8 cellular contexts compared by ENCODE assay signal in genomic region chr12:6376079-6376941, GRCh38. TPM values are rescaled to one million over a fixed set of nuclear protein-coding genes. Genes with fewer than 3 reads are reported as not detected.
DNase-seq lines count a peak whose midpoint lies in the region; ATAC-seq, FAIRE-seq and TF ChIP-seq lines count a peak whose summit lies in the region.

No MANE protein-coding gene starts in this region.

- H3K27me3 Mint-ChIP-seq in CD8-positive, alpha-beta memory T cell, result peaks cover 6 to 10% of the 10 kb centered on the region in 2 donors

- POLR2A ChIA-PET in CD8-positive, alpha-beta memory T cell (lab: Charles Lee), result no interaction called here
- POLR2A ChIA-PET in K562 (lab: Yijun Ruan, JAX), result no interaction called here

- H3K9me3 Mint-ChIP-seq in CD8-positive, alpha-beta memory T cell, result no peaks in the 10 kb centered on the region

- CTCF ChIA-PET in CD8-positive, alpha-beta memory T cell (lab: Charles Lee), result interaction anchor here (1.8 kb wide), 1 partner anchor 9 kb away, joined by 6 read pairs; no protein-coding TSS in a partner anchor
- CTCF ChIA-PET in K562 (lab: Yijun Ruan, JAX; ENCODE audit: low intra/inter-chr PET ratio), result interaction anchor here (0.6 kb wide), 1 partner anchor 41 kb away, joined by 3 read pairs; no protein-coding TSS in a partner anchor

- TF ChIP-seq RAD21 in K562 (CRISPR knock-in tag; conservative IDR thresholded peaks at IDR 0.05 in 1 of 2, IDR thresholded peaks at IDR 0.05 in 1 of 2), result 0 out of 4 replicates have a peak, but pooled peaks of 1 of the 2 experiments have one; percentile 22

- H3K4me1 ChIP-seq in CD8-positive, alpha-beta memory T cell (ENCODE audit: insufficient read depth, low read length), result peaks cover 20% of the 10 kb centered on the region
- H3K4me1 ChIP-seq in K562 (replicated peaks in 1 of 2; ENCODE audit: control insufficient read depth in 2 of 2, insufficient read depth in 2 of 2, low read length in 2 of 2) (peaks cover 18 to 31% of the 10 kb centered on the region in 2 experiments; a peak in 4 of 5 replicates), kidney (ENCODE audit: control insufficient read depth in 1 of 2, insufficient read depth in 1 of 2, low read depth in 1 of 2, low read length in 2 of 2) (peaks cover 27 to 30% of the 10 kb centered on the region in 2 donors), suprapubic skin (peaks cover 86% of the 10 kb centered on the region), Karpas-422 (ENCODE audit: low read length) (no peaks in the 10 kb centered on the region)

- H3K9ac ChIP-seq in K562 (ENCODE audit: insufficient read depth in 1 of 2, low read depth in 2 of 2, low read length in 2 of 2), result peak overlapping the region in 1 of 2 experiments; percentile 75; a peak in 2 of 4 replicates
- H3K9ac ChIP-seq in kidney (ENCODE audit: low read length in 2 of 2), result peak overlapping the region; percentile 5 to 74
- H3K9ac ChIP-seq in Karpas-422 (ENCODE audit: low read length), result no peak overlapping the region

- H3K4me3 ChIP-seq in CD8-positive, alpha-beta memory T cell (ENCODE audit: low read length), result peak overlapping the region; percentile 17
- H3K4me3 ChIP-seq in K562 (no peak overlapping the region), kidney (ENCODE audit: low read length in 2 of 2) (peak overlapping the region; percentile 29 to 46), suprapubic skin (no peak overlapping the region), Karpas-422 (ENCODE audit: low read length) (no peak overlapping the region)

- intact Hi-C loops in K562 (cut with micrococcal nuclease) (no loop called here), kidney (cut with DNase I) (no loop called here)

- no peaks in the 10 kb centered on the region for H3K36me3 ChIP-seq in CD8-positive, alpha-beta memory T cell (ENCODE audit: insufficient read depth, low read length)
- no peaks in the 10 kb centered on the region for H3K36me3 ChIP-seq in K562 (ENCODE audit: control insufficient read depth, insufficient read depth, low read length)
- no peaks in the 10 kb centered on the region for H3K36me3 ChIP-seq in kidney (ENCODE audit: control insufficient read depth in 1 of 2, insufficient read depth in 2 of 2, low read length in 2 of 2)
- no peaks in the 10 kb centered on the region for H3K36me3 ChIP-seq in suprapubic skin
- no peaks in the 10 kb centered on the region for H3K36me3 ChIP-seq in Karpas-422 (ENCODE audit: insufficient read depth, low read length)

- no peaks in the 10 kb centered on the region for H3K9me1 ChIP-seq in K562 (ENCODE audit: control insufficient read depth, insufficient read depth, low read length)

- H3K79me2 ChIP-seq in K562 (ENCODE audit: control insufficient read depth, insufficient read depth, low read length) (no peaks in the 10 kb centered on the region), Karpas-422 (ENCODE audit: low read length) (no peaks in the 10 kb centered on the region)

- 34% methylated on average over 10 of the region's 20 CpGs for WGBS in K562 (ENCODE audit: insufficient coverage, low coverage, missing lambda C conversion rate)
- WGBS in suprapubic skin, result 26% methylated on average over 16 of the region's 20 CpGs

- H4K20me1 ChIP-seq in K562 (replicated peaks; ENCODE audit: control insufficient read depth, insufficient read depth, low read length), result no peaks in the 10 kb centered on the region
- no peaks in the 10 kb centered on the region for H4K20me1 ChIP-seq in Karpas-422 (ENCODE audit: insufficient read depth, low read depth, low read length)

- H3K27ac Mint-ChIP-seq in CD8-positive, alpha-beta memory T cell, result peak overlapping the region in 6 of 8 donors; percentile 48 to 96 (median 74)

- H3K4me3 Mint-ChIP-seq in CD8-positive, alpha-beta memory T cell, result peak overlapping the region; percentile 26 to 84 (median 56)

- H3K4me2 ChIP-seq in K562 (ENCODE audit: insufficient read depth, low read length), result no peak overlapping the region
- H3K4me2 ChIP-seq in Karpas-422 (ENCODE audit: low read depth, low read length, poor library complexity, severe bottlenecking), result no peak overlapping the region

- H3K4me1 Mint-ChIP-seq in CD8-positive, alpha-beta memory T cell, result peaks cover 20 to 41% (median 29%) of the 10 kb centered on the region in 3 donors

- no TSS peak for BruUV-seq in K562 (replicated peaks; lab: Mats Ljungman, UMichigan)

- DNase-seq in CD8-positive, alpha-beta memory T cell, result no peak
- DNase-seq in HuH-7.5 (ENCODE audit: low spot score) (peak; percentile 93), K562 (ENCODE audit: extremely low read depth in 1 of 4, low spot score in 3 of 4) (peak; percentile 39 to 58 (median 42)), kidney (peak; percentile 96), suprapubic skin (ENCODE audit: low spot score in 2 of 2) (peak in 1 of 2 donors; percentile 79), Kasumi-1 (lab: John Stamatoyannopoulos, UW) (no peak), Karpas-422 (no peak)
- no peak for DNase-seq in activated CD8-positive, alpha-beta memory T cell treated with anti-CD3 and anti-CD28 coated beads, Interleukin-2, amount 50 U/mL, for 4 hours

- FAIRE-seq in K562 (lab: Jason Lieb, UNC), result peak; percentile 77
- no peak for FAIRE-seq in kidney (lab: Jason Lieb, UNC)

- no peaks in the 10 kb centered on the region for H3K9me2 ChIP-seq in Karpas-422 (replicated peaks; ENCODE audit: insufficient read depth, low read length)

- in situ Hi-C loops in K562 (cut with MboI), result no loop called here

- peak; percentile 91 for ATAC-seq in K562

- H3K9me3 ChIP-seq in CD8-positive, alpha-beta memory T cell (ENCODE audit: low read length), result no peaks in the 10 kb centered on the region
- H3K9me3 ChIP-seq in K562 (replicated peaks; ENCODE audit: control insufficient read depth, insufficient read depth, low read depth, low read length) (no peaks in the 10 kb centered on the region), kidney (ENCODE audit: control insufficient read depth in 1 of 2, low read length in 2 of 2) (no peaks in the 10 kb centered on the region), suprapubic skin (no peaks in the 10 kb centered on the region), Karpas-422 (ENCODE audit: low read length) (no peaks in the 10 kb centered on the region)

- no peaks in the 10 kb centered on the region for H3K27me3 ChIP-seq in CD8-positive, alpha-beta memory T cell (ENCODE audit: insufficient read depth, low read length, poor library complexity, severe bottlenecking)
- H3K27me3 ChIP-seq in K562 (ENCODE audit: control insufficient read depth in 2 of 2, insufficient read depth in 2 of 2, low read length in 2 of 2) (no peaks in the 10 kb centered on the region), suprapubic skin (no peaks in the 10 kb centered on the region), Karpas-422 (ENCODE audit: low read length) (no peaks in the 10 kb centered on the region)

- TF ChIP-seq POLR2A in K562 (conservative IDR thresholded peaks at IDR 0.05) (no peak), suprapubic skin (IDR thresholded peaks at IDR 0.05) (no peak)

- peak; percentile 23 to 33 (median 33); a peak in 2 of 6 replicates for TF ChIP-seq CTCF in K562 (IDR thresholded peaks at IDR 0.05 in 2 of 3, conservative IDR thresholded peaks at IDR 0.05 in 1 of 3; ENCODE audit: insufficient read depth in 2 of 3, low read depth in 1 of 3, low read length in 3 of 3)
- peak; percentile 32 for TF ChIP-seq CTCF in kidney (IDR thresholded peaks at IDR 0.05; ENCODE audit: borderline replicate concordance, extremely low read depth, insufficient read depth)
- peak; percentile 13 to 62 for TF ChIP-seq CTCF in suprapubic skin (IDR thresholded peaks at IDR 0.05)

- H3K27ac ChIP-seq in CD8-positive, alpha-beta memory T cell (ENCODE audit: low read depth, low read length), result no peak overlapping the region
- H3K27ac ChIP-seq in K562 (ENCODE audit: extremely low read depth, low read depth, low read length) (no peak overlapping the region), kidney (ENCODE audit: low read depth in 2 of 2, low read length in 2 of 2) (peak overlapping the region; percentile 96), suprapubic skin (peak overlapping the region; percentile 82), Karpas-422 (ENCODE audit: low read length) (no peak overlapping the region)

- TF ChIP-seq EP300 in K562 (IDR thresholded peaks at IDR 0.05; ENCODE audit: low read length), result no peak
- no peak for TF ChIP-seq EP300 in suprapubic skin (IDR thresholded peaks at IDR 0.05)

- H3K36me3 Mint-ChIP-seq in CD8-positive, alpha-beta memory T cell, result no peaks in the 10 kb centered on the region

- H2AFZ ChIP-seq in K562 (ENCODE audit: low read depth, low read length) (peak overlapping the region; percentile 46), Karpas-422 (ENCODE audit: low read length) (no peak overlapping the region)

RNA-seq across cellular contexts. Expression of gene SCNN1A, which starts 0.9 kb away (rescaled TPM):
- total RNA-seq in CD8-positive, alpha-beta memory T cell, result under 1 TPM; 0.77 to 0.93 TPM
- 0.49 TPM for polyA plus RNA-seq in CD8-positive, alpha-beta memory T cell
- total RNA-seq in K562 (2011; cell fraction: chromatin; rRNA removed; ENCODE audit: low replicate concordance), result 0.23 and 0.32 TPM in 2 replicates
- not detected in 2 replicates for total RNA-seq in K562 (2011; cell fraction: nucleolus; rRNA removed)
- total RNA-seq in K562 (2011; cell fraction: nucleoplasm; rRNA removed), result not detected in 2 replicates
- total RNA-seq in K562 (2014; rRNA removed), result not detected in 2 replicates
- total RNA-seq in K562 (2014; rRNA removed; fragmentation: Illumina TruSeq; extraction: Trizol), result not detected in 2 replicates
- not detected in 2 replicates for total RNA-seq in K562 (2015; rRNA removed; fragmentation: Illumina TruSeq; extraction: Trizol)
- 0.34 and 0.49 TPM in 2 replicates for total RNA-seq in K562 (2021)
- 0.12 and 0.31 TPM in 2 replicates for polyA plus RNA-seq in K562 (2011; rRNA removed)
- 0.06 and 0.16 TPM in 2 replicates for polyA plus RNA-seq in K562 (2011; cell fraction: cytosol; rRNA removed)
- polyA plus RNA-seq in K562 (2011; cell fraction: nucleus; rRNA removed), result 0.18 and 0.58 TPM in 2 replicates
- 0.14 TPM in 1 of 2 replicates, not detected in the other for polyA plus RNA-seq in K562 (2012)
- polyA plus RNA-seq in K562 (2014; fragmentation: Illumina TruSeq; extraction: Trizol), result 0.33 TPM in 1 of 2 replicates, not detected in the other
- polyA plus RNA-seq in K562 (2014; fragmentation: Nextera tagmentation; extraction: Ambion mirVana), result under 1 TPM in 1 of 2 experiments, not detected in 1; 0.15 TPM
- polyA plus RNA-seq in K562 (2014; rRNA removed), result not detected in 2 replicates
- polyA minus RNA-seq in K562 (2011; rRNA and poly(A)+ RNA removed), result 0.60 TPM in 1 of 2 replicates, not detected in the other
- polyA minus RNA-seq in K562 (2011; cell fraction: cytosol; rRNA and poly(A)+ RNA removed), result not detected in 2 replicates
- polyA minus RNA-seq in K562 (2011; cell fraction: nucleus; rRNA and poly(A)+ RNA removed), result not detected in 2 replicates
- 452 TPM for total RNA-seq in kidney
- 225 TPM for polyA plus RNA-seq in kidney (ENCODE audit: insufficient read depth, low read depth, low replicate concordance)
- 100 to 1,000 TPM in 1 of 4 donors, 10 to 100 TPM in 3; 74.2 to 143 (median 93.7) TPM for total RNA-seq in suprapubic skin
- not detected in 2 replicates for total RNA-seq in Karpas-422 (2014; rRNA removed; shearing (Covaris generic); ENCODE audit: low replicate concordance)

RNA-seq across cellular contexts. Expression of gene LTBR, which starts 7.7 kb away (rescaled TPM):
- 1 to 10 TPM in 1 of 2 experiments, under 1 TPM in 1; 0.51 to 1.4 TPM for total RNA-seq in CD8-positive, alpha-beta memory T cell
- not detected for polyA plus RNA-seq in CD8-positive, alpha-beta memory T cell
- total RNA-seq in K562 (2011; cell fraction: chromatin; rRNA removed; ENCODE audit: low replicate concordance), result 66.4 and 105 TPM in 2 replicates
- 71.7 and 95.4 TPM in 2 replicates for total RNA-seq in K562 (2011; cell fraction: nucleolus; rRNA removed)
- 76.0 and 142 TPM in 2 replicates for total RNA-seq in K562 (2011; cell fraction: nucleoplasm; rRNA removed)
- total RNA-seq in K562 (2014; rRNA removed) (43.2 and 68.2 TPM in 2 replicates), K562 (2014; rRNA removed; fragmentation: Illumina TruSeq; extraction: Trizol) (16.5 and 20.4 TPM in 2 replicates), K562 (2015; rRNA removed; fragmentation: Illumina TruSeq; extraction: Trizol) (31.9 and 35.3 TPM in 2 replicates), K562 (2021) (65.0 and 67.2 TPM in 2 replicates), kidney (114 TPM), suprapubic skin (100 to 1,000 TPM; 157 to 297 (median 204) TPM)
- polyA plus RNA-seq in K562 (2011; rRNA removed) (15.4 and 28.2 TPM in 2 replicates), K562 (2014; fragmentation: Illumina TruSeq; extraction: Trizol) (61.8 and 69.0 TPM in 2 replicates), K562 (2014; fragmentation: Nextera tagmentation; extraction: Ambion mirVana) (1 to 10 TPM in 1 of 2 experiments, under 1 TPM in 1; 0.96 to 1.7 TPM), K562 (2014; rRNA removed) (46.6 and 54.1 TPM in 2 replicates), kidney (ENCODE audit: insufficient read depth, low read depth, low replicate concordance) (77.8 TPM)
- 23.6 and 45.6 TPM in 2 replicates for polyA plus RNA-seq in K562 (2011; cell fraction: cytosol; rRNA removed)
- 43.1 and 75.7 TPM in 2 replicates for polyA plus RNA-seq in K562 (2011; cell fraction: nucleus; rRNA removed)
- polyA plus RNA-seq in K562 (2012), result 42.3 and 70.3 TPM in 2 replicates
- 9.9 and 11.4 TPM in 2 replicates for polyA minus RNA-seq in K562 (2011; rRNA and poly(A)+ RNA removed)
- polyA minus RNA-seq in K562 (2011; cell fraction: cytosol; rRNA and poly(A)+ RNA removed), result 17.1 and 33.1 TPM in 2 replicates
- 18.0 and 21.8 TPM in 2 replicates for polyA minus RNA-seq in K562 (2011; cell fraction: nucleus; rRNA and poly(A)+ RNA removed)
- total RNA-seq in Karpas-422 (2014; rRNA removed; shearing (Covaris generic); ENCODE audit: low replicate concordance), result not detected in 2 replicates

RNA-seq across cellular contexts. Expression of gene TNFRSF1A, which starts 34.4 kb away (rescaled TPM):
- 10 to 100 TPM; 62.1 to 62.9 TPM for total RNA-seq in CD8-positive, alpha-beta memory T cell
- polyA plus RNA-seq in CD8-positive, alpha-beta memory T cell, result 57.1 TPM
- total RNA-seq in K562 (2011; cell fraction: chromatin; rRNA removed; ENCODE audit: low replicate concordance), result 73.3 and 150 TPM in 2 replicates
- total RNA-seq in K562 (2011; cell fraction: nucleolus; rRNA removed), result 101 and 137 TPM in 2 replicates
- 118 and 145 TPM in 2 replicates for total RNA-seq in K562 (2011; cell fraction: nucleoplasm; rRNA removed)
- total RNA-seq in K562 (2014; rRNA removed), result 34.6 and 43.5 TPM in 2 replicates
- total RNA-seq in K562 (2014; rRNA removed; fragmentation: Illumina TruSeq; extraction: Trizol), result 18.3 and 22.0 TPM in 2 replicates
- 31.1 and 33.0 TPM in 2 replicates for total RNA-seq in K562 (2015; rRNA removed; fragmentation: Illumina TruSeq; extraction: Trizol)
- total RNA-seq in K562 (2021), result 29.8 and 37.7 TPM in 2 replicates
- 27.2 and 30.0 TPM in 2 replicates for polyA plus RNA-seq in K562 (2011; rRNA removed)
- polyA plus RNA-seq in K562 (2011; cell fraction: cytosol; rRNA removed), result 26.1 and 32.9 TPM in 2 replicates
- polyA plus RNA-seq in K562 (2011; cell fraction: nucleus; rRNA removed), result 38.9 and 53.1 TPM in 2 replicates
- polyA plus RNA-seq in K562 (2012), result 28.5 and 42.0 TPM in 2 replicates
- 38.2 and 57.7 TPM in 2 replicates for polyA plus RNA-seq in K562 (2014; fragmentation: Illumina TruSeq; extraction: Trizol)
- under 1 TPM; 0.76 to 0.89 TPM for polyA plus RNA-seq in K562 (2014; fragmentation: Nextera tagmentation; extraction: Ambion mirVana)
- 22.0 and 22.5 TPM in 2 replicates for polyA plus RNA-seq in K562 (2014; rRNA removed)
- polyA minus RNA-seq in K562 (2011; rRNA and poly(A)+ RNA removed), result 31.2 and 34.3 TPM in 2 replicates
- polyA minus RNA-seq in K562 (2011; cell fraction: cytosol; rRNA and poly(A)+ RNA removed), result 42.9 and 43.0 TPM in 2 replicates
- polyA minus RNA-seq in K562 (2011; cell fraction: nucleus; rRNA and poly(A)+ RNA removed), result 33.1 and 33.2 TPM in 2 replicates
- total RNA-seq in kidney, result 186 TPM
- 99.6 TPM for polyA plus RNA-seq in kidney (ENCODE audit: insufficient read depth, low read depth, low replicate concordance)
- total RNA-seq in suprapubic skin, result 100 to 1,000 TPM; 276 to 352 (median 281) TPM
- total RNA-seq in Karpas-422 (2014; rRNA removed; shearing (Covaris generic); ENCODE audit: low replicate concordance), result 0.72 TPM in 1 of 2 replicates, not detected in the other

Comparison
In these comparisons a context has a peak if more than half of its experiments do, and no peak if none do; other contexts are left out.
1. DNase-seq: peak in HuH-7.5 (single experiment), K562 (4 of 4) and kidney (single experiment); none in CD8-positive, alpha-beta memory T cell (0 of 5), Kasumi-1 (0 of 2), Karpas-422 (single experiment) and activated CD8-positive, alpha-beta memory T cell treated with anti-CD3 and anti-CD28 coated beads, Interleukin-2, amount 50 U/mL, for 4 hours (single experiment).
2. H3K27ac ChIP-seq: peak in kidney (2 of 2) and suprapubic skin (single experiment); none in CD8-positive, alpha-beta memory T cell (single experiment), K562 (single experiment) and Karpas-422 (single experiment).
3. H3K4me3 ChIP-seq: peak in CD8-positive, alpha-beta memory T cell (single experiment) and kidney (2 of 2); none in K562 (single experiment), suprapubic skin (single experiment) and Karpas-422 (single experiment).
4. RNA of gene SCNN1A, which starts 0.9 kb away (total RNA-seq): 452 TPM in kidney (single experiment) and 74.2 to 143 TPM in suprapubic skin; 0.77 to 0.93 TPM in CD8-positive, alpha-beta memory T cell, 0.23 to 0.49 TPM in K562 and not detected in Karpas-422; every median in the first group is over 10 times any median in the second.
5. RNA of gene LTBR, which starts 7.7 kb away (total RNA-seq): 157 to 297 TPM in suprapubic skin, 114 TPM in kidney (single experiment) and 16.5 to 142 TPM in K562; 0.51 to 1.4 TPM in CD8-positive, alpha-beta memory T cell and not detected in Karpas-422; every median in the first group is over 4 times any median in the second.
6. RNA of gene TNFRSF1A, which starts 34.4 kb away (total RNA-seq): 276 to 352 TPM in suprapubic skin, 186 TPM in kidney (single experiment), 62.1 to 62.9 TPM in CD8-positive, alpha-beta memory T cell and 18.3 to 150 TPM in K562; 0.72 TPM in Karpas-422; every median in the first group is over 10 times any median in the second.
7. Peak in every context shown above with its lines, with median percentiles within 50 percentile points of each other: CTCF ChIP-seq.